Comparison of ENCODE assay signal across 12 cellular contexts in genomic region chr1:162899422-162900168, GRCh38. TPM values are rescaled to one million over a fixed set of nuclear protein-coding genes. Genes with fewer than 3 reads are reported as not detected.
DNase-seq lines count a peak whose midpoint lies in the region; ATAC-seq and TF ChIP-seq lines count a peak whose summit lies in the region.
"Had no signal": no experiment of that assay in that cellular context is flagged by ENCODE, and none has a peak within 500 bp of the region (broad histone marks: within the 10 kb centered on the region; RNA-seq: fewer than 3 reads in every experiment).

No MANE protein-coding gene starts in this region.

- H3K36me3 Mint-ChIP-seq in naive thymus-derived CD4-positive, alpha-beta T cell, result no peaks in the 10 kb centered on the region

- no peak overlapping the region for H3K4me3 Mint-ChIP-seq in naive thymus-derived CD4-positive, alpha-beta T cell

- H3K9me3 ChIP-seq in adipocyte (ENCODE audit: control insufficient read depth, low read length) (no peaks in the 10 kb centered on the region), left ventricle myocardium inferior (replicated peaks) (no peaks in the 10 kb centered on the region), ovary (no peaks in the 10 kb centered on the region)
- H3K9me3 ChIP-seq in naive thymus-derived CD4-positive, alpha-beta T cell (ENCODE audit: control insufficient read depth in 2 of 3, low read length in 3 of 3), result no peaks in the 10 kb centered on the region
- no peaks in the 10 kb centered on the region for H3K9me3 ChIP-seq in effector memory CD4-positive, alpha-beta T cell (ENCODE audit: control insufficient read depth, low read length)
- H3K9me3 ChIP-seq: esophagus squamous epithelium, lower lobe of right lung had no signal

- peaks cover 21% of the 10 kb centered on the region for H3K4me1 ChIP-seq in adipocyte (ENCODE audit: control insufficient read depth, insufficient read depth, low read length)
- H3K4me1 ChIP-seq in left ventricle myocardium inferior, result peaks cover 13% of the 10 kb centered on the region
- H3K4me1 ChIP-seq in naive thymus-derived CD4-positive, alpha-beta T cell (ENCODE audit: control insufficient read depth in 2 of 2, insufficient read depth in 2 of 2, low read length in 2 of 2), result no peaks in the 10 kb centered on the region
- no peaks in the 10 kb centered on the region for H3K4me1 ChIP-seq in ovary (ENCODE audit: insufficient read depth)
- H3K4me1 ChIP-seq in effector memory CD4-positive, alpha-beta T cell (ENCODE audit: control insufficient read depth, insufficient read depth, low read length, poor library complexity, severe bottlenecking), result no peaks in the 10 kb centered on the region
- H3K4me1 ChIP-seq: lower lobe of right lung had no signal

- no peak for TF ChIP-seq POLR2A in ovary (IDR thresholded peaks at IDR 0.05)

- no peaks in the 10 kb centered on the region for H3K9me3 Mint-ChIP-seq in naive thymus-derived CD4-positive, alpha-beta T cell

- H3K9ac ChIP-seq in adipocyte (ENCODE audit: low read length), result peak overlapping the region; percentile 0

- no peaks in the 10 kb centered on the region for H3K36me3 ChIP-seq in adipocyte (ENCODE audit: control insufficient read depth, insufficient read depth, low read length, severe bottlenecking)
- no peaks in the 10 kb centered on the region for H3K36me3 ChIP-seq in left ventricle myocardium inferior
- no peaks in the 10 kb centered on the region for H3K36me3 ChIP-seq in naive thymus-derived CD4-positive, alpha-beta T cell (ENCODE audit: control insufficient read depth in 2 of 3, insufficient read depth in 3 of 3, low read length in 3 of 3)
- H3K36me3 ChIP-seq in ovary, result no peaks in the 10 kb centered on the region
- no peaks in the 10 kb centered on the region for H3K36me3 ChIP-seq in effector memory CD4-positive, alpha-beta T cell (ENCODE audit: control insufficient read depth, insufficient read depth, low read length)
- H3K36me3 ChIP-seq: esophagus squamous epithelium, lower lobe of right lung had no signal

- no peak overlapping the region for H3K27ac Mint-ChIP-seq in naive thymus-derived CD4-positive, alpha-beta T cell

- H3K4me3 ChIP-seq in adipocyte (ENCODE audit: low read length) (peak overlapping the region; percentile 0), left ventricle myocardium inferior (no peak overlapping the region), ovary (no peak overlapping the region)
- no peak overlapping the region for H3K4me3 ChIP-seq in naive thymus-derived CD4-positive, alpha-beta T cell (ENCODE audit: low read length)
- no peak overlapping the region for H3K4me3 ChIP-seq in effector memory CD4-positive, alpha-beta T cell (ENCODE audit: insufficient read depth, low read depth, low read length, poor library complexity, severe bottlenecking)
- H3K4me3 ChIP-seq: esophagus squamous epithelium, lower lobe of right lung had no signal

- CTCF ChIA-PET in naive thymus-derived CD4-positive, alpha-beta T cell (lab: Charles Lee), result no interaction called here

- peak overlapping the region; percentile 79 for H3K27ac ChIP-seq in left ventricle myocardium inferior (replicated peaks)
- H3K27ac ChIP-seq in naive thymus-derived CD4-positive, alpha-beta T cell (ENCODE audit: low read depth, low read length), result no peak overlapping the region
- H3K27ac ChIP-seq in ovary, result no peak overlapping the region
- no peak overlapping the region for H3K27ac ChIP-seq in effector memory CD4-positive, alpha-beta T cell (ENCODE audit: insufficient read depth, low read length, poor library complexity, severe bottlenecking)
- H3K27ac ChIP-seq: esophagus squamous epithelium, lower lobe of right lung had no signal

- no peaks in the 10 kb centered on the region for H3K27me3 ChIP-seq in adipocyte (replicated peaks; ENCODE audit: control insufficient read depth, insufficient read depth, low read length)
- H3K27me3 ChIP-seq in left ventricle myocardium inferior (ENCODE audit: low read depth), result no peaks in the 10 kb centered on the region
- no peaks in the 10 kb centered on the region for H3K27me3 ChIP-seq in naive thymus-derived CD4-positive, alpha-beta T cell (ENCODE audit: control insufficient read depth in 2 of 2, insufficient read depth in 2 of 2, low read length in 2 of 2)
- H3K27me3 ChIP-seq in ovary, result no peaks in the 10 kb centered on the region
- no peaks in the 10 kb centered on the region for H3K27me3 ChIP-seq in effector memory CD4-positive, alpha-beta T cell (replicated peaks; ENCODE audit: control insufficient read depth, insufficient read depth, low read length, poor library complexity, severe bottlenecking)
- H3K27me3 ChIP-seq: esophagus squamous epithelium had no signal

- no peak for TF ChIP-seq EP300 in ovary (IDR thresholded peaks at IDR 0.05)

- POLR2A ChIA-PET in naive thymus-derived CD4-positive, alpha-beta T cell (lab: Charles Lee), result no interaction called here

- TF ChIP-seq CTCF in left ventricle myocardium inferior (IDR thresholded peaks at IDR 0.05; ENCODE audit: borderline replicate concordance), result no peak
- no peak for TF ChIP-seq CTCF in ovary (IDR thresholded peaks at IDR 0.05)

- DNase-seq in A172 (ENCODE audit: low spot score), result peak; percentile 97
- DNase-seq in HCEC 1CT, result peak; percentile 93
- DNase-seq in adipocyte (ENCODE audit: low read depth), result peak; percentile 63
- no peak for DNase-seq in left ventricle myocardium inferior
- no peak for DNase-seq in naive thymus-derived CD4-positive, alpha-beta T cell
- no peak for DNase-seq in ovary
- no peak for DNase-seq in effector memory CD4-positive, alpha-beta T cell
- DNase-seq: amygdala, esophagus squamous epithelium, lower lobe of right lung, NCI-H187 treated with DMSO at 0.1 percent for 48 hours had no signal

- peaks cover 2 to 24% (median 9%) of the 10 kb centered on the region in 5 donors for H3K27me3 Mint-ChIP-seq in naive thymus-derived CD4-positive, alpha-beta T cell

- intact Hi-C loops in left ventricle myocardium inferior (cut with micrococcal nuclease), result no loop called here
- intact Hi-C loops in naive thymus-derived CD4-positive, alpha-beta T cell (cut with micrococcal nuclease), result no loop called here
- intact Hi-C loops in ovary (cut with DNase I), result no loop called here

- WGBS in ovary, 3 donors, result 32 to 44% (median 37%) methylated on average over 5 of the region's 5 CpGs

- H3K4me1 Mint-ChIP-seq in naive thymus-derived CD4-positive, alpha-beta T cell, result no peaks in the 10 kb centered on the region

- no peak for ATAC-seq in naive thymus-derived CD4-positive, alpha-beta T cell
- no peak for ATAC-seq in GM19324 (IDR thresholded peaks at IDR 0.05; ENCODE audit: low FRiP score, unreplicated experiment)

RNA-seq across cellular contexts. Expression of gene CCDC190, which starts 38.6 kb away (rescaled TPM):
- not detected in 2 replicates for total RNA-seq in A172 (2014; rRNA removed; shearing (Covaris generic))
- total RNA-seq in left ventricle myocardium inferior (0.80 TPM), ovary (not detected)
- total RNA-seq in naive thymus-derived CD4-positive, alpha-beta T cell, result not detected
- polyA plus RNA-seq in naive thymus-derived CD4-positive, alpha-beta T cell, result not detected
- under 1 TPM in 1 of 2 donors, not detected in 1; 0.43 TPM for polyA plus RNA-seq in ovary

Comparison
In these comparisons a context has a peak if more than half of its experiments do, and no peak if none do; other contexts are left out.
1. DNase-seq: peak in A172 (single experiment), HCEC 1CT (single experiment) and adipocyte (single experiment); none in left ventricle myocardium inferior (single experiment), naive thymus-derived CD4-positive, alpha-beta T cell (0 of 9), ovary (0 of 5) and effector memory CD4-positive, alpha-beta T cell (0 of 3).